In the genomic region with DNA sequence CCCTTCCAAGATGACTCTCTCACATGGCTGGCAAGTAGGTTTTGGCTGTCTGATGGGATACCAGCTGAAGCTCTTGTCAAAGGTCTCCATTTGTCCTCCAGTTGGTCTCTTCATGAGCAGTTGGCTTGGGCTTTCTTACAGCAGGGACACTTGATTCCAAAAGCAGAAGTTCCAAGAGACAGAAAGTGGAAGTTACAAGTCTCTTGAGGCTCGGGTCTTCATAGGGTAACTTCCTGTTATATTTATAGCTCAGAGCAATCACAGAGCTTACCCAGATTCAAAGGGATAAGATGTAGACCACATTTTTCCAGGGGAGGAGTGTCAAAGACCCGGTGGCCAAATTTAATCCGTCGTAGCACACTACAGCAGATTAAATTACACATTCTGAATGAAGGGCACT, we compare ENCODE assay signal across 18 cellular contexts.
DNase-seq lines count a peak whose midpoint lies in the region; ATAC-seq, FAIRE-seq and TF ChIP-seq lines count a peak whose summit lies in the region.
"Had no signal": no experiment of that assay in that cellular context is flagged by ENCODE, and none has a peak within 500 bp of the region (broad histone marks: within the 10 kb centered on the region; RNA-seq: fewer than 3 reads in every experiment).

No MANE protein-coding gene starts in this region.

- peaks cover 6 to 31% (median 18%) of the 10 kb centered on the region in 7 donors for H3K9me3 Mint-ChIP-seq in CD14-positive monocyte

- H3K36me3 ChIP-seq in Karpas-422 (ENCODE audit: insufficient read depth, low read length): no peaks in the 10 kb centered on the region
- H3K36me3 ChIP-seq: ascending aorta, BE2C, SJSA1 had no signal

- H3K4me3 ChIP-seq in Karpas-422 (ENCODE audit: low read length): no peak overlapping the region
- H3K4me3 ChIP-seq: ascending aorta, SJSA1, skin epidermis, testis had no signal

- TF ChIP-seq CTCF in CD14-positive monocyte (IDR thresholded peaks at IDR 0.05) (no peak), omental fat pad (IDR thresholded peaks at IDR 0.05) (no peak)

- H3K4me2 ChIP-seq in Karpas-422 (ENCODE audit: low read depth, low read length, poor library complexity, severe bottlenecking): peak overlapping the region; percentile 51

- H3K27me3 ChIP-seq in Karpas-422 (ENCODE audit: low read length): no peaks in the 10 kb centered on the region
- H3K27me3 ChIP-seq: ascending aorta, BE2C, SJSA1, testis had no signal

- no peak overlapping the region for H2AFZ ChIP-seq in Karpas-422 (ENCODE audit: low read length)

- no peaks in the 10 kb centered on the region for H3K27me3 Mint-ChIP-seq in CD14-positive monocyte (ENCODE audit: low read depth in 3 of 3)
- H3K27me3 Mint-ChIP-seq: activated naive CD4-positive, alpha-beta T cell treated with anti-CD3 and anti-CD28 coated beads, Interleukin-2, amount 10 ng/mL, durations not matched to agents 7 days and 5 days had no signal

- no peak overlapping the region for H3K9ac ChIP-seq in Karpas-422 (ENCODE audit: low read length)

- H3K4me3 Mint-ChIP-seq in CD14-positive monocyte: peak overlapping the region in 1 of 2 donors; percentile 61
- H3K4me3 Mint-ChIP-seq: activated naive CD4-positive, alpha-beta T cell treated with anti-CD3 and anti-CD28 coated beads, Interleukin-2, amount 10 ng/mL, durations not matched to agents 7 days and 5 days had no signal

- no peak for DNase-seq in CD14-positive monocyte (ENCODE audit: low spot score)
- peak; percentile 78 for DNase-seq in Karpas-422
- peak; percentile 27 for DNase-seq in SIG-M5 (lab: John Stamatoyannopoulos, UW)
- DNase-seq in myocyte (ENCODE audit: low read depth): peak; percentile 49
- DNase-seq in mesenteric fat pad (ENCODE audit: low spot score): no peak
- no peak for DNase-seq in GM19239 (ENCODE audit: insufficient read length, low spot score)
- no peak for DNase-seq in A172 (ENCODE audit: low spot score)
- DNase-seq in omental fat pad (ENCODE audit: low spot score): no peak
- DNase-seq: activated CD4-positive, alpha-beta T cell treated with anti-CD3 and anti-CD28 coated beads, Interleukin-2, amount 50 U/mL, for 1 hour; activated naive CD4-positive, alpha-beta T cell treated with anti-CD3 and anti-CD28 coated beads, Interleukin-2, amount 10 ng/mL, durations not matched to agents 7 days and 5 days; BE2C; H7; NCI-H1417; NCI-H345; testis had no signal

- peaks cover 13% of the 10 kb centered on the region for H3K4me1 ChIP-seq in Karpas-422 (ENCODE audit: low read length)
- H3K4me1 ChIP-seq: ascending aorta, BE2C, SJSA1, testis had no signal

- intact Hi-C loops in CD14-positive monocyte (cut with micrococcal nuclease): no loop called here

- H3K79me2 ChIP-seq in Karpas-422 (ENCODE audit: low read length): no peaks in the 10 kb centered on the region

- H3K36me3 Mint-ChIP-seq in CD14-positive monocyte: no peaks in the 10 kb centered on the region
- H3K36me3 Mint-ChIP-seq: activated naive CD4-positive, alpha-beta T cell treated with anti-CD3 and anti-CD28 coated beads, Interleukin-2, amount 10 ng/mL, durations not matched to agents 7 days and 5 days had no signal

- FAIRE-seq in GM19239 (lab: Jason Lieb, UNC): no peak

- ATAC-seq in omental fat pad (ENCODE audit: low FRiP score): no peak

- peak overlapping the region; percentile 50 to 87 (median 75) for H3K27ac Mint-ChIP-seq in CD14-positive monocyte
- H3K27ac Mint-ChIP-seq: activated naive CD4-positive, alpha-beta T cell treated with anti-CD3 and anti-CD28 coated beads, Interleukin-2, amount 10 ng/mL, durations not matched to agents 7 days and 5 days had no signal

- no peak overlapping the region for H3K27ac ChIP-seq in Karpas-422 (ENCODE audit: low read length)
- H3K27ac ChIP-seq: ascending aorta, SJSA1, skin epidermis, testis had no signal

- H3K9me2 ChIP-seq in Karpas-422 (replicated peaks; ENCODE audit: insufficient read depth, low read length): no peaks in the 10 kb centered on the region

- no peaks in the 10 kb centered on the region for H3K9me3 ChIP-seq in Karpas-422 (ENCODE audit: low read length)
- H3K9me3 ChIP-seq: ascending aorta, BE2C, SJSA1, testis had no signal

- H4K20me1 ChIP-seq in Karpas-422 (ENCODE audit: insufficient read depth, low read depth, low read length): no peaks in the 10 kb centered on the region

- peaks cover 23% of the 10 kb centered on the region for H3K4me1 Mint-ChIP-seq in CD14-positive monocyte
- H3K4me1 Mint-ChIP-seq: activated naive CD4-positive, alpha-beta T cell treated with anti-CD3 and anti-CD28 coated beads, Interleukin-2, amount 10 ng/mL, durations not matched to agents 7 days and 5 days had no signal

Comparison
In these comparisons a context has a peak if more than half of its experiments do, and no peak if none do; other contexts are left out.
1. DNase-seq: peak in Karpas-422 (single experiment), SIG-M5 (single experiment) and myocyte (single experiment); none in CD14-positive monocyte (single experiment), mesenteric fat pad (single experiment), GM19239 (single experiment), A172 (single experiment) and omental fat pad (single experiment).